17 cellular contexts compared by ENCODE assay signal in the genomic region with DNA sequence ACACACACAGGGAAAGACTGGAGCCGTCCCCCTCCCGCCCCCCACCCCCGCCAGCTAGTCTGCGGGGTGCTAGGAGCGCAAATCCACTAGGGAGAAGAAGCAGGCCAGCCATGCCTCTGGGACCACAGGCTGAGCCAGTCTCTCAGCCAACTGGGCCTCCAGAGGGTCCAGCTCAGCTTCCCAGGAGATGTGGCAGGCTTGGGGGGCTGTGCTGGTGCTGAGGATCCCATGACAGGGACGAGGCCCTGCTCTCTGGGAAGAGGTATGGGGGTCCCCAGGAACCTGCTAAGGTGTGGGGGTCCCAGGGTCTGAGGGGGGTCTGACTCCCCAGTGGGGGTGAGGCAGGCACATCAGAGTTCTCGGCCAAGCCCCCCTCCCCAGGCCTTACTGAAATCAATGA.
DNase-seq lines count a peak whose midpoint lies in the region; ATAC-seq and TF ChIP-seq lines count a peak whose summit lies in the region.
"Had no signal": no experiment of that assay in that cellular context is flagged by ENCODE, and none has a peak within 500 bp of the region (broad histone marks: within the 10 kb centered on the region; RNA-seq: fewer than 3 reads in every experiment).

No MANE protein-coding gene starts in this region.

- H3K4me2 ChIP-seq in BLaER1 treated with 17β-estradiol and CSF1 and Interleukin-3, amounts not matched to agents 10 nM and 100 nM = peak overlapping the region in 10 of 11 experiments; percentile 3 to 58 (median 44); a peak in 16 of 22 replicates

- TF ChIP-seq CTCF in gastroesophageal sphincter (IDR thresholded peaks at IDR 0.05) (no peak), psoas muscle (IDR thresholded peaks at IDR 0.05) (no peak)

- intact Hi-C loops in psoas muscle (cut with DNase I) = loop anchor here in 1 of 2 donors (5.0 kb wide), 1 partner anchor 42 kb away; no protein-coding TSS in a partner anchor

- H3K4me1 ChIP-seq in BLaER1 treated with 17β-estradiol and CSF1 and Interleukin-3, amounts not matched to agents 10 nM and 100 nM = peaks cover 52 to 70% (median 64%) of the 10 kb centered on the region in 10 experiments
- H3K4me1 ChIP-seq in gastroesophageal sphincter = peaks cover 2 to 65% (median 15%) of the 10 kb centered on the region in 3 donors
- H3K4me1 ChIP-seq in psoas muscle = peaks cover 5% of the 10 kb centered on the region

- H3K9ac ChIP-seq in BLaER1 treated with 17β-estradiol and CSF1 and Interleukin-3, amounts not matched to agents 10 nM and 100 nM = peak overlapping the region in 4 of 11 experiments; percentile 5 to 44 (median 16); a peak in 2 of 22 replicates

- H3K27ac ChIP-seq in BLaER1 treated with 17β-estradiol and CSF1 and Interleukin-3, amounts not matched to agents 10 nM and 100 nM = no peak overlapping the region; a peak in 1 of 22 replicates
- peak overlapping the region in 3 of 4 donors; percentile 21 to 70 (median 65) for H3K27ac ChIP-seq in gastroesophageal sphincter
- peak overlapping the region; percentile 21 for H3K27ac ChIP-seq in psoas muscle

- H3K4me3 ChIP-seq in BLaER1 treated with 17β-estradiol and CSF1 and Interleukin-3, amounts not matched to agents 10 nM and 100 nM = no peak overlapping the region
- no peak overlapping the region for H3K4me3 ChIP-seq in gastroesophageal sphincter
- no peak overlapping the region for H3K4me3 ChIP-seq in psoas muscle
- H3K4me3 ChIP-seq: spleen had no signal

- no peaks in the 10 kb centered on the region for H3K27me3 ChIP-seq in BLaER1 treated with 17β-estradiol and CSF1 and Interleukin-3, amounts not matched to agents 10 nM and 100 nM
- no peaks in the 10 kb centered on the region for H3K27me3 ChIP-seq in gastroesophageal sphincter
- no peaks in the 10 kb centered on the region for H3K27me3 ChIP-seq in psoas muscle (ENCODE audit: insufficient read depth in 3 of 3, low read length in 2 of 3)
- H3K27me3 ChIP-seq: spleen had no signal

- no peak for ATAC-seq in gastroesophageal sphincter
- no peak for ATAC-seq in psoas muscle
- no peak for ATAC-seq in GM19351 (IDR thresholded peaks at IDR 0.05; ENCODE audit: unreplicated experiment)
- no peak for ATAC-seq in left lobe of liver

- peaks cover 59 to 99% (median 86%) of the 10 kb centered on the region in 11 experiments for H4K20me1 ChIP-seq in BLaER1 treated with 17β-estradiol and CSF1 and Interleukin-3, amounts not matched to agents 10 nM and 100 nM

- no CpG with 5 or more reads among the region's 7 CpGs for WGBS in gastroesophageal sphincter (ENCODE audit: low coverage in 1 of 2), 2 donors
- 68 to 93% (median 83%) methylated on average over 7 of the region's 7 CpGs for WGBS in psoas muscle, 3 donors

- peaks cover 18 to 71% (median 37%) of the 10 kb centered on the region in 11 experiments; a peak in 20 of 22 replicates for H3K36me3 ChIP-seq in BLaER1 treated with 17β-estradiol and CSF1 and Interleukin-3, amounts not matched to agents 10 nM and 100 nM
- peaks cover 0 to 68% of the 10 kb centered on the region in 2 donors for H3K36me3 ChIP-seq in gastroesophageal sphincter
- peaks cover 0 to 30% of the 10 kb centered on the region in 2 donors for H3K36me3 ChIP-seq in psoas muscle (ENCODE audit: insufficient read depth in 1 of 2, low read depth in 1 of 2)

- no peak for TF ChIP-seq EP300 in Ishikawa (IDR thresholded peaks at IDR 0.05; ENCODE audit: borderline replicate concordance)
- TF ChIP-seq EP300 in gastroesophageal sphincter (IDR thresholded peaks at IDR 0.05) = no peak

- H3K9me3 ChIP-seq in BLaER1 treated with 17β-estradiol and CSF1 and Interleukin-3, amounts not matched to agents 10 nM and 100 nM (replicated peaks in 1 of 11) = no peaks in the 10 kb centered on the region
- H3K9me3 ChIP-seq in gastroesophageal sphincter (no peaks in the 10 kb centered on the region), psoas muscle (no peaks in the 10 kb centered on the region)
- H3K9me3 ChIP-seq: spleen had no signal

- no peak for TF ChIP-seq RAD21 in Ishikawa (IDR thresholded peaks at IDR 0.05; ENCODE audit: low read depth)

- TF ChIP-seq POLR2A in gastroesophageal sphincter (IDR thresholded peaks at IDR 0.05) = no peak

- DNase-seq in psoas muscle (no peak), NK-92 (lab: John Stamatoyannopoulos, UW; ENCODE audit: unreplicated experiment) (no peak), anterior cingulate cortex (lab: John Stamatoyannopoulos, UW) (no peak), left lobe of liver (ENCODE audit: low spot score) (no peak)
- DNase-seq: activated CD4-positive, alpha-beta memory T cell treated with anti-CD3 and anti-CD28 coated beads, Interleukin-2, amount 10 ng/mL, durations not matched to agents 7 days and 5 days; activated CD4-positive, CD25-positive, alpha-beta regulatory T cell treated with anti-CD3 and anti-CD28 coated beads, Interleukin-2, amount 50 U/mL, for 72 hours; CD4-positive, CD25-positive, alpha-beta regulatory T cell; NCI-H1436 treated with DMSO at 0.1 percent for 48 hours; NCI-H345; NCI-H774; RPMI8226; spleen; trophoblast cell had no signal

TF ChIP-seq in Ishikawa, 13 proteins besides CTCF, POLR2A, EP300 and RAD21:
- no peak for TF ChIP-seq TAF1 (IDR thresholded peaks at IDR 0.05; ENCODE audit: low read depth)
- no peak for TF ChIP-seq FOXM1 (IDR thresholded peaks at IDR 0.05; ENCODE audit: borderline replicate concordance, low read depth)
- 0 out of 2 replicates have a peak, but pooled peaks have one; percentile 47 for TF ChIP-seq ZBTB7A (IDR thresholded peaks at IDR 0.05; ENCODE audit: low read depth)
- TF ChIP-seq, protein P1, sequence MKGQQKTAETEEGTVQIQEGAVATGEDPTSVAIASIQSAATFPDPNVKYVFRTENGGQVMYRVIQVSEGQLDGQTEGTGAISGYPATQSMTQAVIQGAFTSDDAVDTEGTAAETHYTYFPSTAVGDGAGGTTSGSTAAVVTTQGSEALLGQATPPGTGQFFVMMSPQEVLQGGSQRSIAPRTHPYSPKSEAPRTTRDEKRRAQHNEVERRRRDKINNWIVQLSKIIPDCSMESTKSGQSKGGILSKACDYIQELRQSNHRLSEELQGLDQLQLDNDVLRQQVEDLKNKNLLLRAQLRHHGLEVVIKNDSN (IDR thresholded peaks at IDR 0.05) = no peak

Comparison
In these comparisons a context has a peak if more than half of its experiments do, and no peak if none do; other contexts are left out.
1. H3K27ac ChIP-seq: peak in gastroesophageal sphincter (3 of 4) and psoas muscle (single experiment); none in BLaER1 treated with 17β-estradiol and CSF1 and Interleukin-3, amounts not matched to agents 10 nM and 100 nM (0 of 11).